1 cellular context compared by ENCODE assay signal in genomic region chr12:109993091-109993490, GRCh38.
TF ChIP-seq lines count a peak whose summit lies in the region.

No MANE protein-coding gene starts in this region.

TF ChIP-seq in IMR-90, 13 proteins besides CTCF, POLR2A, EP300 and RAD21:
- no peak for TF ChIP-seq CEBPB (IDR thresholded peaks at IDR 0.05; ENCODE audit: low read depth, low read length)
- no peak for TF ChIP-seq RFX5 (IDR thresholded peaks at IDR 0.05; ENCODE audit: low read depth, low read length)
- no peak for TF ChIP-seq MAZ (IDR thresholded peaks at IDR 0.05; ENCODE audit: borderline replicate concordance, low read depth, low read length)
- no peak for TF ChIP-seq FOS (IDR thresholded peaks at IDR 0.05; ENCODE audit: low read depth, low read length)
- no peak for TF ChIP-seq CHD1 (IDR thresholded peaks at IDR 0.05; ENCODE audit: low read depth, low read length)
- no peak for TF ChIP-seq ELK1 (IDR thresholded peaks at IDR 0.05; ENCODE audit: borderline replicate concordance, low read depth, low read length)
- TF ChIP-seq NFE2L2 (IDR thresholded peaks at IDR 0.05; ENCODE audit: low read depth, low read length) = no peak
- TF ChIP-seq MAFK (IDR thresholded peaks at IDR 0.05; ENCODE audit: low read depth, low read length) = no peak
- TF ChIP-seq SMC3 (IDR thresholded peaks at IDR 0.05; ENCODE audit: low read depth, low read length) = no peak
- TF ChIP-seq BHLHE40 (IDR thresholded peaks at IDR 0.05; ENCODE audit: low read depth, low read length) = no peak
- TF ChIP-seq RCOR1 (IDR thresholded peaks at IDR 0.05; ENCODE audit: insufficient replicate concordance, low read length) = no peak
- no peak for TF ChIP-seq MXI1 (IDR thresholded peaks at IDR 0.05; ENCODE audit: borderline replicate concordance, low read depth, low read length)
- TF ChIP-seq USF2 (IDR thresholded peaks at IDR 0.05; ENCODE audit: low read depth, low read length) = no peak
TF ChIP-seq in IMR-90: peak in this region for 0.
